In the genomic region with DNA sequence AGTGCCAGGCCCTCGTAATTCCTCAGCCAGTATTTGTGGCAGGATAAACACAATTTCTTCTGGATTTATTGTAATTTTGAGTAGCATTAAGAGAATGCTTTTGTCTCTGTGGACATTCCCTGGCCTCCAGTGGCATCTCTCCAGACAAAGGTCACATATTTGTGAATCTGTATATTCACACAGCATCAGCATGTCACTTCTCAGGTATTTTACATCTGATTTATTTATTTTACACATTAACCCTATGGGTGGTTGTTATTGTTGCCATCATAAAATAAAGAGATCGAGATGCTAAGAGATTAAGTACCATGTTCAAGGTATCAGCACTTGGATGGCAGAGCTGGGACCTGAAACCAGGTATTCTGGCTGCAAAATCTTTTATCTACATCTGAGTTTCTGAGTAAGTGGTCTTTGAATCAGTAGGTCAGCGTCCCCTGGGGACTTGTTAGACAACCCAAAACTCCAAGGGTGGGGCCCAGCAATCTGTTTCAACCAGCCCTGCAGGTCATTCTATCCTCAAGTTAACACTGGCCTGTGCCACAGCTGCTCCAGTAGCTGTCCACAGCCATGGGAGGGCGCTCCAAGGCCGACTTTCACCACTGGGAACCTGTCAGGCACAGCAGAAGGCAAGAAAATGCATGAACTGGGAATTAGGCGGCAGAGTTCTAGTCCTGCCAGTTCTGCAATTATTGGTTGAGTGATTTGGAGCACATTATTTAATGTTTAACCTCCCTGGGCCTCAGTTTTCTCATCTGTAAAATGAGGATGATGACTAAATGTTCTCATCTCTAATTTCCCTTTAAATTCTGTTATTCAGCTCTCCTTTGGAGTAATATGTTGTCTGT, we compare ENCODE assay signal across 1 cellular context.
TF ChIP-seq lines count a peak whose summit lies in the region.

No MANE protein-coding gene starts in this region.

TF ChIP-seq in H1, 55 proteins besides CTCF, POLR2A, EP300 and RAD21 (continued from another document):
- TF ChIP-seq HDAC6 (IDR thresholded peaks at IDR 0.05; ENCODE audit: low read depth, low read length) (no peak), FOSL1 (IDR thresholded peaks at IDR 0.05; ENCODE audit: insufficient read depth, low read depth, low read length) (no peak), KDM5A (IDR thresholded peaks at IDR 0.05; ENCODE audit: low read length) (no peak), SIN3A (conservative IDR thresholded peaks at IDR 0.05 in 1 of 2, IDR thresholded peaks at IDR 0.05 in 1 of 2; ENCODE audit: low read depth in 1 of 2, low read length in 2 of 2) (peak in 1 of 2 experiments; percentile 40; a peak in 1 of 4 replicates), JUND (IDR thresholded peaks at IDR 0.05; ENCODE audit: low read length) (0 out of 2 replicates have a peak, but pooled peaks have one; percentile 9), JUN (IDR thresholded peaks at IDR 0.05; ENCODE audit: low read depth, low read length) (no peak), POU5F1 (IDR thresholded peaks at IDR 0.05; ENCODE audit: low read depth, low read length) (no peak), CHD2 (IDR thresholded peaks at IDR 0.05; ENCODE audit: low read length) (no peak), NRF1 (IDR thresholded peaks at IDR 0.05; ENCODE audit: low read depth, low read length) (no peak), CTBP2 (IDR thresholded peaks at IDR 0.05; ENCODE audit: borderline replicate concordance, insufficient read depth, insufficient read length, low read length) (no peak), MAFK (IDR thresholded peaks at IDR 0.05; ENCODE audit: low read depth, low read length) (no peak), RNF2 (IDR thresholded peaks at IDR 0.05; ENCODE audit: borderline replicate concordance, low read depth, low read length, missing control alignments, poor library complexity, severe bottlenecking) (no peak), GABPA (IDR thresholded peaks at IDR 0.05; ENCODE audit: borderline replicate concordance, insufficient read depth, low read length) (no peak), RFX5 (IDR thresholded peaks at IDR 0.05; ENCODE audit: borderline replicate concordance, low read depth, low read length) (no peak), CEBPB (IDR thresholded peaks at IDR 0.05; ENCODE audit: low read depth, low read length) (no peak; the same call in 1 of the 2 replicates), HDAC2 (IDR thresholded peaks at IDR 0.05; ENCODE audit: borderline replicate concordance in 1 of 2, low read depth in 2 of 2, low read length in 2 of 2) (no peak), SP2 (IDR thresholded peaks at IDR 0.05; ENCODE audit: low read length) (no peak), CREB1 (IDR thresholded peaks at IDR 0.05) (peak; percentile 31; the same call in 1 of the 2 replicates), NANOG (IDR thresholded peaks at IDR 0.05; ENCODE audit: insufficient read depth, low read depth, low read length, poor library complexity, severe bottlenecking) (no peak), SP1 (IDR thresholded peaks at IDR 0.05; ENCODE audit: low read depth, low read length) (no peak), POLR2AphosphoS5 (IDR thresholded peaks at IDR 0.05; ENCODE audit: low read depth, low read length) (0 out of 2 replicates have a peak, but pooled peaks have one; percentile 28), GTF2F1 (IDR thresholded peaks at IDR 0.05; ENCODE audit: borderline replicate concordance, low read depth, low read length) (no peak), SAP30 (IDR thresholded peaks at IDR 0.05; ENCODE audit: insufficient read depth, insufficient replicate concordance, low read length) (no peak), YY1 (IDR thresholded peaks at IDR 0.05; ENCODE audit: low read depth, low read length) (0 out of 2 replicates have a peak, but pooled peaks have one; percentile 11), PHF8 (conservative IDR thresholded peaks at IDR 0.05; ENCODE audit: low read depth, low read length) (no peak), KDM4A (IDR thresholded peaks at IDR 0.05; ENCODE audit: low read depth, low read length, severe bottlenecking) (no peak)
- TF ChIP-seq, protein P1, sequence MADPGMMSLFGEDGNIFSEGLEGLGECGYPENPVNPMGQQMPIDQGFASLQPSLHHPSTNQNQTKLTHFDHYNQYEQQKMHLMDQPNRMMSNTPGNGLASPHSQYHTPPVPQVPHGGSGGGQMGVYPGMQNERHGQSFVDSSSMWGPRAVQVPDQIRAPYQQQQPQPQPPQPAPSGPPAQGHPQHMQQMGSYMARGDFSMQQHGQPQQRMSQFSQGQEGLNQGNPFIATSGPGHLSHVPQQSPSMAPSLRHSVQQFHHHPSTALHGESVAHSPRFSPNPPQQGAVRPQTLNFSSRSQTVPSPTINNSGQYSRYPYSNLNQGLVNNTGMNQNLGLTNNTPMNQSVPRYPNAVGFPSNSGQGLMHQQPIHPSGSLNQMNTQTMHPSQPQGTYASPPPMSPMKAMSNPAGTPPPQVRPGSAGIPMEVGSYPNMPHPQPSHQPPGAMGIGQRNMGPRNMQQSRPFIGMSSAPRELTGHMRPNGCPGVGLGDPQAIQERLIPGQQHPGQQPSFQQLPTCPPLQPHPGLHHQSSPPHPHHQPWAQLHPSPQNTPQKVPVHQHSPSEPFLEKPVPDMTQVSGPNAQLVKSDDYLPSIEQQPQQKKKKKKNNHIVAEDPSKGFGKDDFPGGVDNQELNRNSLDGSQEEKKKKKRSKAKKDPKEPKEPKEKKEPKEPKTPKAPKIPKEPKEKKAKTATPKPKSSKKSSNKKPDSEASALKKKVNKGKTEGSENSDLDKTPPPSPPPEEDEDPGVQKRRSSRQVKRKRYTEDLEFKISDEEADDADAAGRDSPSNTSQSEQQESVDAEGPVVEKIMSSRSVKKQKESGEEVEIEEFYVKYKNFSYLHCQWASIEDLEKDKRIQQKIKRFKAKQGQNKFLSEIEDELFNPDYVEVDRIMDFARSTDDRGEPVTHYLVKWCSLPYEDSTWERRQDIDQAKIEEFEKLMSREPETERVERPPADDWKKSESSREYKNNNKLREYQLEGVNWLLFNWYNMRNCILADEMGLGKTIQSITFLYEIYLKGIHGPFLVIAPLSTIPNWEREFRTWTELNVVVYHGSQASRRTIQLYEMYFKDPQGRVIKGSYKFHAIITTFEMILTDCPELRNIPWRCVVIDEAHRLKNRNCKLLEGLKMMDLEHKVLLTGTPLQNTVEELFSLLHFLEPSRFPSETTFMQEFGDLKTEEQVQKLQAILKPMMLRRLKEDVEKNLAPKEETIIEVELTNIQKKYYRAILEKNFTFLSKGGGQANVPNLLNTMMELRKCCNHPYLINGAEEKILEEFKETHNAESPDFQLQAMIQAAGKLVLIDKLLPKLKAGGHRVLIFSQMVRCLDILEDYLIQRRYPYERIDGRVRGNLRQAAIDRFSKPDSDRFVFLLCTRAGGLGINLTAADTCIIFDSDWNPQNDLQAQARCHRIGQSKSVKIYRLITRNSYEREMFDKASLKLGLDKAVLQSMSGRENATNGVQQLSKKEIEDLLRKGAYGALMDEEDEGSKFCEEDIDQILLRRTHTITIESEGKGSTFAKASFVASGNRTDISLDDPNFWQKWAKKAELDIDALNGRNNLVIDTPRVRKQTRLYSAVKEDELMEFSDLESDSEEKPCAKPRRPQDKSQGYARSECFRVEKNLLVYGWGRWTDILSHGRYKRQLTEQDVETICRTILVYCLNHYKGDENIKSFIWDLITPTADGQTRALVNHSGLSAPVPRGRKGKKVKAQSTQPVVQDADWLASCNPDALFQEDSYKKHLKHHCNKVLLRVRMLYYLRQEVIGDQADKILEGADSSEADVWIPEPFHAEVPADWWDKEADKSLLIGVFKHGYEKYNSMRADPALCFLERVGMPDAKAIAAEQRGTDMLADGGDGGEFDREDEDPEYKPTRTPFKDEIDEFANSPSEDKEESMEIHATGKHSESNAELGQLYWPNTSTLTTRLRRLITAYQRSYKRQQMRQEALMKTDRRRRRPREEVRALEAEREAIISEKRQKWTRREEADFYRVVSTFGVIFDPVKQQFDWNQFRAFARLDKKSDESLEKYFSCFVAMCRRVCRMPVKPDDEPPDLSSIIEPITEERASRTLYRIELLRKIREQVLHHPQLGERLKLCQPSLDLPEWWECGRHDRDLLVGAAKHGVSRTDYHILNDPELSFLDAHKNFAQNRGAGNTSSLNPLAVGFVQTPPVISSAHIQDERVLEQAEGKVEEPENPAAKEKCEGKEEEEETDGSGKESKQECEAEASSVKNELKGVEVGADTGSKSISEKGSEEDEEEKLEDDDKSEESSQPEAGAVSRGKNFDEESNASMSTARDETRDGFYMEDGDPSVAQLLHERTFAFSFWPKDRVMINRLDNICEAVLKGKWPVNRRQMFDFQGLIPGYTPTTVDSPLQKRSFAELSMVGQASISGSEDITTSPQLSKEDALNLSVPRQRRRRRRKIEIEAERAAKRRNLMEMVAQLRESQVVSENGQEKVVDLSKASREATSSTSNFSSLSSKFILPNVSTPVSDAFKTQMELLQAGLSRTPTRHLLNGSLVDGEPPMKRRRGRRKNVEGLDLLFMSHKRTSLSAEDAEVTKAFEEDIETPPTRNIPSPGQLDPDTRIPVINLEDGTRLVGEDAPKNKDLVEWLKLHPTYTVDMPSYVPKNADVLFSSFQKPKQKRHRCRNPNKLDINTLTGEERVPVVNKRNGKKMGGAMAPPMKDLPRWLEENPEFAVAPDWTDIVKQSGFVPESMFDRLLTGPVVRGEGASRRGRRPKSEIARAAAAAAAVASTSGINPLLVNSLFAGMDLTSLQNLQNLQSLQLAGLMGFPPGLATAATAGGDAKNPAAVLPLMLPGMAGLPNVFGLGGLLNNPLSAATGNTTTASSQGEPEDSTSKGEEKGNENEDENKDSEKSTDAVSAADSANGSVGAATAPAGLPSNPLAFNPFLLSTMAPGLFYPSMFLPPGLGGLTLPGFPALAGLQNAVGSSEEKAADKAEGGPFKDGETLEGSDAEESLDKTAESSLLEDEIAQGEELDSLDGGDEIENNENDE (IDR thresholded peaks at IDR 0.05; ENCODE audit: insufficient replicate concordance, low read length) = no peak
- TF ChIP-seq, protein P2, sequence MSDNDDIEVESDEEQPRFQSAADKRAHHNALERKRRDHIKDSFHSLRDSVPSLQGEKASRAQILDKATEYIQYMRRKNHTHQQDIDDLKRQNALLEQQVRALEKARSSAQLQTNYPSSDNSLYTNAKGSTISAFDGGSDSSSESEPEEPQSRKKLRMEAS (IDR thresholded peaks at IDR 0.05) = no peak
- TF ChIP-seq, protein P3, sequence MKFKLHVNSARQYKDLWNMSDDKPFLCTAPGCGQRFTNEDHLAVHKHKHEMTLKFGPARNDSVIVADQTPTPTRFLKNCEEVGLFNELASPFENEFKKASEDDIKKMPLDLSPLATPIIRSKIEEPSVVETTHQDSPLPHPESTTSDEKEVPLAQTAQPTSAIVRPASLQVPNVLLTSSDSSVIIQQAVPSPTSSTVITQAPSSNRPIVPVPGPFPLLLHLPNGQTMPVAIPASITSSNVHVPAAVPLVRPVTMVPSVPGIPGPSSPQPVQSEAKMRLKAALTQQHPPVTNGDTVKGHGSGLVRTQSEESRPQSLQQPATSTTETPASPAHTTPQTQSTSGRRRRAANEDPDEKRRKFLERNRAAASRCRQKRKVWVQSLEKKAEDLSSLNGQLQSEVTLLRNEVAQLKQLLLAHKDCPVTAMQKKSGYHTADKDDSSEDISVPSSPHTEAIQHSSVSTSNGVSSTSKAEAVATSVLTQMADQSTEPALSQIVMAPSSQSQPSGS (IDR thresholded peaks at IDR 0.05; ENCODE audit: low read length) = no peak
